Comparison of ENCODE assay signal across 3 cellular contexts in genomic region chr20:58820515-58820914, GRCh38. TPM values are rescaled to one million over a fixed set of nuclear protein-coding genes. Genes with fewer than 3 reads are reported as not detected.
"Had no signal": no experiment of that assay in that cellular context is flagged by ENCODE, and none has a peak within 500 bp of the region (broad histone marks: within the 10 kb centered on the region; RNA-seq: fewer than 3 reads in every experiment).

No MANE protein-coding gene starts in this region.

RNA-seq across cellular contexts. Expression of gene GNAS-AS1, which starts 30.2 kb away (rescaled TPM):
- total RNA-seq: HepG2, HT-29 had no signal
- polyA plus RNA-seq: HepG2, IgD-negative memory B cell had no signal
